Comparison of ENCODE assay signal across 9 cellular contexts in genomic region chr6:25026723-25027122, GRCh38.
DNase-seq lines count a peak whose midpoint lies in the region; ATAC-seq and TF ChIP-seq lines count a peak whose summit lies in the region.
"Had no signal": no experiment of that assay in that cellular context is flagged by ENCODE, and none has a peak within 500 bp of the region (broad histone marks: within the 10 kb centered on the region; RNA-seq: fewer than 3 reads in every experiment).

No MANE protein-coding gene starts in this region.

- no peak overlapping the region for H4K8ac ChIP-seq in trophoblast cell (ENCODE audit: low read depth, low read length)
- no peak overlapping the region for H4K8ac ChIP-seq in H9 (replicated peaks; ENCODE audit: insufficient read length, low read depth, low read length)

- H3K56ac ChIP-seq in H9 (ENCODE audit: insufficient read length, low read depth, low read length), result no peak overlapping the region

- no peak overlapping the region for H2BK20ac ChIP-seq in H9 (ENCODE audit: low read depth, low read length, poor library complexity, severe bottlenecking)

- CTCF ChIA-PET in activated CD4-positive, alpha-beta T cell treated with anti-CD3 and anti-CD28 coated beads for 36 hours (lab: Charles Lee), result interaction anchor here (0.6 to 5.8 kb wide), 34 partner anchors 9 to 381 kb away, joined by 3 to 75 read pairs (median 5); partner anchors contain the start of genes GMNN, KIAA0319 and RIPOR2
- CTCF ChIA-PET in activated CD4-positive, alpha-beta memory T cell treated with anti-CD3 and anti-CD28 coated beads, Interleukin-2, amount 10 ng/mL, durations not matched to agents 7 days and 5 days (lab: Charles Lee), result interaction anchor here (0.6 to 6.5 kb wide), 47 partner anchors 10 to 447 kb away, joined by 3 to 196 read pairs (median 6); partner anchors contain the start of genes C6orf62, GMNN and RIPOR2

- no peak overlapping the region for H2BK15ac ChIP-seq in H9 (ENCODE audit: low read depth, low read length)

- H2AK5ac ChIP-seq in trophoblast cell (ENCODE audit: low read length) (no peak overlapping the region), H9 (ENCODE audit: insufficient read length, low read length) (no peak overlapping the region)

- H3K27ac Mint-ChIP-seq in activated CD4-positive, alpha-beta T cell treated with anti-CD3 and anti-CD28 coated beads for 36 hours, result peak overlapping the region; percentile 86
- H3K27ac Mint-ChIP-seq in activated CD4-positive, alpha-beta memory T cell treated with anti-CD3 and anti-CD28 coated beads, Interleukin-2, amount 10 ng/mL, durations not matched to agents 7 days and 5 days, result peak overlapping the region; percentile 81
- peak overlapping the region in 1 of 3 experiments; percentile 86; a peak in 1 of 7 replicates for H3K27ac Mint-ChIP-seq in H9

- no peak overlapping the region for H3K27ac ChIP-seq in trophoblast cell (ENCODE audit: low read depth, low read length)
- no peak overlapping the region for H3K27ac ChIP-seq in right lobe of liver
- no peak overlapping the region for H3K27ac ChIP-seq in H9 (ENCODE audit: insufficient read length, low read depth, low read length)
- H3K27ac ChIP-seq: brain microvascular endothelial cell had no signal

- H3K9me3 ChIP-seq in trophoblast cell (ENCODE audit: insufficient read depth, low read depth, low read length) (no peaks in the 10 kb centered on the region), right lobe of liver (no peaks in the 10 kb centered on the region), H9 (ENCODE audit: control insufficient read depth, low read depth, low read length) (no peaks in the 10 kb centered on the region)

- H3K79me1 ChIP-seq in trophoblast cell (ENCODE audit: low read length) (no peaks in the 10 kb centered on the region), H9 (ENCODE audit: insufficient read depth, low read depth, low read length, poor library complexity, severe bottlenecking) (no peaks in the 10 kb centered on the region)

- no peak for TF ChIP-seq POLR2A in right lobe of liver (IDR thresholded peaks at IDR 0.05)

- TF ChIP-seq CTCF in right lobe of liver (IDR thresholded peaks at IDR 0.05) (no peak), H9 (conservative IDR thresholded peaks at IDR 0.05) (no peak)

- H3K18ac ChIP-seq in trophoblast cell (ENCODE audit: low read length) (no peak overlapping the region), H9 (ENCODE audit: insufficient read length, low read depth, low read length) (no peak overlapping the region)

- peak overlapping the region; percentile 62 for H3K4me3 Mint-ChIP-seq in activated CD4-positive, alpha-beta T cell treated with anti-CD3 and anti-CD28 coated beads for 36 hours
- H3K4me3 Mint-ChIP-seq in activated CD4-positive, alpha-beta memory T cell treated with anti-CD3 and anti-CD28 coated beads, Interleukin-2, amount 10 ng/mL, durations not matched to agents 7 days and 5 days, result peak overlapping the region; percentile 49
- no peak overlapping the region for H3K4me3 Mint-ChIP-seq in H9

- H4K12ac ChIP-seq in trophoblast cell (ENCODE audit: low read depth, low read length), result no peak overlapping the region

- H3K23ac ChIP-seq in trophoblast cell (ENCODE audit: low read length) (no peak overlapping the region), H9 (ENCODE audit: insufficient read length, low read depth, low read length) (no peak overlapping the region)

- intact Hi-C loops in activated CD4-positive, alpha-beta T cell treated with anti-CD3 and anti-CD28 coated beads for 36 hours (cut with DNase I, micrococcal nuclease), result loop anchor here (1.0 to 5.0 kb wide), 8 partner anchors 15 to 283 kb away; no protein-coding TSS in a partner anchor
- intact Hi-C loops in right lobe of liver (cut with DNase I), result no loop called here

- H3K36me3 ChIP-seq in trophoblast cell (ENCODE audit: control insufficient read depth in 1 of 2, insufficient read depth in 2 of 2, low read length in 2 of 2) (no peaks in the 10 kb centered on the region), right lobe of liver (no peaks in the 10 kb centered on the region)
- H3K36me3 ChIP-seq: brain microvascular endothelial cell had no signal

- H3K4me1 Mint-ChIP-seq in activated CD4-positive, alpha-beta T cell treated with anti-CD3 and anti-CD28 coated beads for 36 hours, result peaks cover 56% of the 10 kb centered on the region
- peaks cover 58% of the 10 kb centered on the region for H3K4me1 Mint-ChIP-seq in activated CD4-positive, alpha-beta memory T cell treated with anti-CD3 and anti-CD28 coated beads, Interleukin-2, amount 10 ng/mL, durations not matched to agents 7 days and 5 days
- H3K4me1 Mint-ChIP-seq in H9, result peaks cover 17 to 20% of the 10 kb centered on the region in 2 experiments

- H3K4me2 ChIP-seq in trophoblast cell (ENCODE audit: low read length) (no peak overlapping the region), H9 (ENCODE audit: insufficient read depth, insufficient read length, low read length) (no peak overlapping the region)

- H3K4me3 ChIP-seq in trophoblast cell (ENCODE audit: low read depth, low read length) (no peak overlapping the region), right lobe of liver (no peak overlapping the region)

- no peaks in the 10 kb centered on the region for H3K27me3 Mint-ChIP-seq in activated CD4-positive, alpha-beta T cell treated with anti-CD3 and anti-CD28 coated beads for 36 hours
- H3K27me3 Mint-ChIP-seq in activated CD4-positive, alpha-beta memory T cell treated with anti-CD3 and anti-CD28 coated beads, Interleukin-2, amount 10 ng/mL, durations not matched to agents 7 days and 5 days, result no peaks in the 10 kb centered on the region
- H3K27me3 Mint-ChIP-seq in H9 (ENCODE audit: low read depth), result no peaks in the 10 kb centered on the region

- DNase-seq in activated CD4-positive, alpha-beta T cell treated with anti-CD3 and anti-CD28 coated beads for 36 hours, result peak; percentile 44
- DNase-seq in activated CD4-positive, alpha-beta T cell treated with anti-CD3 and anti-CD28 coated beads for 48 hours, result no peak
- DNase-seq in NCI-H187 (lab: John Stamatoyannopoulos, UW) (peak; percentile 89 to 92), trophoblast cell (no peak), right lobe of liver (no peak), H9 (no peak), A172 (ENCODE audit: low spot score) (no peak)
- no peak for DNase-seq in activated CD4-positive, alpha-beta memory T cell treated with anti-CD3 and anti-CD28 coated beads, Interleukin-2, amount 10 ng/mL, durations not matched to agents 7 days and 5 days
- DNase-seq: brain microvascular endothelial cell had no signal

- peak; percentile 9 for ATAC-seq in activated CD4-positive, alpha-beta T cell treated with anti-CD3 and anti-CD28 coated beads for 36 hours
- ATAC-seq in right lobe of liver, result no peak

- H3T11ph ChIP-seq in H9 (ENCODE audit: low read length), result no peak overlapping the region

- no peaks in the 10 kb centered on the region for H3K9me3 Mint-ChIP-seq in activated CD4-positive, alpha-beta T cell treated with anti-CD3 and anti-CD28 coated beads for 36 hours (ENCODE audit: low read depth)
- H3K9me3 Mint-ChIP-seq in activated CD4-positive, alpha-beta memory T cell treated with anti-CD3 and anti-CD28 coated beads, Interleukin-2, amount 10 ng/mL, durations not matched to agents 7 days and 5 days, result no peaks in the 10 kb centered on the region
- no peaks in the 10 kb centered on the region for H3K9me3 Mint-ChIP-seq in H9

- no peaks in the 10 kb centered on the region for H3K23me2 ChIP-seq in H9 (ENCODE audit: insufficient read length, low read depth, low read length, poor library complexity, severe bottlenecking)

- H2BK120ac ChIP-seq in trophoblast cell (ENCODE audit: insufficient read depth, low read length, poor library complexity) (no peak overlapping the region), H9 (ENCODE audit: low read depth, low read length, poor library complexity, severe bottlenecking) (no peak overlapping the region)

- no peak overlapping the region for H3K14ac ChIP-seq in trophoblast cell (ENCODE audit: low read length)
- H3K14ac ChIP-seq in H9 (ENCODE audit: insufficient read depth, low read length), result no peak overlapping the region

- no peak overlapping the region for H2AFZ ChIP-seq in trophoblast cell (ENCODE audit: insufficient read depth, low read length, poor library complexity)
- H2AFZ ChIP-seq in H9 (ENCODE audit: low read length), result no peak overlapping the region

- H4K91ac ChIP-seq in trophoblast cell (ENCODE audit: low read depth, low read length), result peak overlapping the region; percentile 27
- no peak overlapping the region for H4K91ac ChIP-seq in H9 (ENCODE audit: insufficient read length, low read depth, low read length)

- no peak overlapping the region for H2BK5ac ChIP-seq in trophoblast cell (ENCODE audit: low read depth, low read length, poor library complexity)
- no peak overlapping the region for H2BK5ac ChIP-seq in H9 (ENCODE audit: insufficient read length, low read length)

- H4K5ac ChIP-seq in H9 (ENCODE audit: insufficient read length, low read depth, low read length), result no peak overlapping the region

- no peaks in the 10 kb centered on the region for H3K79me2 ChIP-seq in trophoblast cell (ENCODE audit: control insufficient read depth, insufficient read depth, low read length, poor library complexity)
- no peaks in the 10 kb centered on the region for H3K79me2 ChIP-seq in H9 (ENCODE audit: insufficient read depth, low read length)

- H3K9ac ChIP-seq in trophoblast cell (ENCODE audit: low read length), result no peak overlapping the region
- no peak overlapping the region for H3K9ac ChIP-seq in H9 (ENCODE audit: extremely low read depth, insufficient read length, low read length)

- H3K36me3 Mint-ChIP-seq in activated CD4-positive, alpha-beta T cell treated with anti-CD3 and anti-CD28 coated beads for 36 hours (ENCODE audit: low read depth), result no peaks in the 10 kb centered on the region
- H3K36me3 Mint-ChIP-seq in activated CD4-positive, alpha-beta memory T cell treated with anti-CD3 and anti-CD28 coated beads, Interleukin-2, amount 10 ng/mL, durations not matched to agents 7 days and 5 days (ENCODE audit: low read depth), result peaks cover 39% of the 10 kb centered on the region
- no peaks in the 10 kb centered on the region for H3K36me3 Mint-ChIP-seq in H9 (ENCODE audit: insufficient read depth in 1 of 3, low read depth in 3 of 3)

- no CpG with 5 or more reads among the region's 2 CpGs for WGBS in trophoblast cell (ENCODE audit: extremely low coverage, insufficient coverage, insufficient read length)
- WGBS in right lobe of liver (ENCODE audit: insufficient coverage, low coverage, low lambda C conversion rate, missing lambda C conversion rate), result 57% methylated on average over 2 of the region's 2 CpGs
- no CpG with 5 or more reads among the region's 2 CpGs for WGBS in H9 (ENCODE audit: extremely low coverage, insufficient read length, low lambda C conversion rate)

- H3K4me1 ChIP-seq in trophoblast cell (ENCODE audit: control insufficient read depth in 1 of 2, insufficient read depth in 2 of 2, low read length in 2 of 2) (peaks cover 0 to 8% of the 10 kb centered on the region in 2 experiments), right lobe of liver (no peaks in the 10 kb centered on the region), H9 (ENCODE audit: insufficient read depth, low read length) (peaks cover 2% of the 10 kb centered on the region; the same call in 1 of the 2 replicates)

- peak overlapping the region; percentile 40 for H2BK12ac ChIP-seq in trophoblast cell (ENCODE audit: low read length)
- H2BK12ac ChIP-seq in H9 (ENCODE audit: insufficient read length, low read depth, low read length), result no peak overlapping the region

- H3K27me3 ChIP-seq in trophoblast cell (ENCODE audit: insufficient read depth, low read length) (no peaks in the 10 kb centered on the region), right lobe of liver (no peaks in the 10 kb centered on the region), H9 (ENCODE audit: insufficient read depth, low read length) (no peaks in the 10 kb centered on the region)
- H3K27me3 ChIP-seq: brain microvascular endothelial cell had no signal

- H4K20me1 ChIP-seq in H9 (ENCODE audit: control insufficient read depth, insufficient read depth, insufficient read length), result no peaks in the 10 kb centered on the region

- H3K4ac ChIP-seq in trophoblast cell (ENCODE audit: low read depth, low read length), result no peak overlapping the region
- H3K4ac ChIP-seq in H9 (ENCODE audit: low read depth, low read length), result no peak overlapping the region

- POLR2A ChIA-PET in activated CD4-positive, alpha-beta T cell treated with anti-CD3 and anti-CD28 coated beads for 36 hours (lab: Charles Lee), result interaction anchor here (0.9 to 2.0 kb wide), 4 partner anchors 9 to 116 kb away, joined by 3 to 5 read pairs (median 3); no protein-coding TSS in a partner anchor
- POLR2A ChIA-PET in activated CD4-positive, alpha-beta memory T cell treated with anti-CD3 and anti-CD28 coated beads, Interleukin-2, amount 10 ng/mL, durations not matched to agents 7 days and 5 days (lab: Charles Lee), result interaction anchor here (0.7 to 6.3 kb wide), 37 partner anchors 9 to 1005 kb away, joined by 3 to 188 read pairs (median 5); partner anchors contain the start of genes C6orf62 and RIPOR2

Comparison
In these comparisons a context has a peak if more than half of its experiments do, and no peak if none do; other contexts are left out.
1. DNase-seq: peak in activated CD4-positive, alpha-beta T cell treated with anti-CD3 and anti-CD28 coated beads for 36 hours (single experiment) and NCI-H187 (2 of 2); none in activated CD4-positive, alpha-beta T cell treated with anti-CD3 and anti-CD28 coated beads for 48 hours (single experiment), activated CD4-positive, alpha-beta memory T cell treated with anti-CD3 and anti-CD28 coated beads, Interleukin-2, amount 10 ng/mL, durations not matched to agents 7 days and 5 days (single experiment), trophoblast cell (0 of 2), right lobe of liver (0 of 3), H9 (single experiment) and A172 (single experiment).
2. H3K4me3 Mint-ChIP-seq: peak in activated CD4-positive, alpha-beta T cell treated with anti-CD3 and anti-CD28 coated beads for 36 hours (single experiment) and activated CD4-positive, alpha-beta memory T cell treated with anti-CD3 and anti-CD28 coated beads, Interleukin-2, amount 10 ng/mL, durations not matched to agents 7 days and 5 days (single experiment); none in H9 (0 of 2).
3. intact Hi-C loops: an anchor here in activated CD4-positive, alpha-beta T cell treated with anti-CD3 and anti-CD28 coated beads for 36 hours (1.0 to 5.0 kb wide); none called in right lobe of liver.